ENCODE assay signal across 1 cellular context in genomic region chr2:230909841-230910545, GRCh38.
TF ChIP-seq lines count a peak whose summit lies in the region.

No MANE protein-coding gene starts in this region.

TF ChIP-seq in H1, 55 proteins besides CTCF, POLR2A, EP300 and RAD21:
- TF ChIP-seq USF2 (IDR thresholded peaks at IDR 0.05; ENCODE audit: low read length) (no peak), BRCA1 (IDR thresholded peaks at IDR 0.05; ENCODE audit: low read depth, low read length) (no peak), GTF2F1 (IDR thresholded peaks at IDR 0.05; ENCODE audit: borderline replicate concordance, low read depth, low read length) (no peak), NANOG (IDR thresholded peaks at IDR 0.05; ENCODE audit: insufficient read depth, low read depth, low read length, poor library complexity, severe bottlenecking) (no peak), BACH1 (IDR thresholded peaks at IDR 0.05; ENCODE audit: low read length) (no peak), CHD1 (IDR thresholded peaks at IDR 0.05; ENCODE audit: low read depth, low read length) (no peak), POLR2AphosphoS5 (IDR thresholded peaks at IDR 0.05; ENCODE audit: low read depth, low read length) (no peak), KDM4A (IDR thresholded peaks at IDR 0.05; ENCODE audit: low read depth, low read length, severe bottlenecking) (no peak), JUN (IDR thresholded peaks at IDR 0.05; ENCODE audit: low read depth, low read length) (no peak), CREB1 (IDR thresholded peaks at IDR 0.05) (no peak), GABPA (IDR thresholded peaks at IDR 0.05; ENCODE audit: borderline replicate concordance, insufficient read depth, low read length) (no peak), TBP (IDR thresholded peaks at IDR 0.05; ENCODE audit: low read depth, low read length) (no peak), CBX5 (IDR thresholded peaks at IDR 0.05; ENCODE audit: low read depth, low read length) (no peak)
